Comparison of ENCODE assay signal across 8 cellular contexts in the genomic region with DNA sequence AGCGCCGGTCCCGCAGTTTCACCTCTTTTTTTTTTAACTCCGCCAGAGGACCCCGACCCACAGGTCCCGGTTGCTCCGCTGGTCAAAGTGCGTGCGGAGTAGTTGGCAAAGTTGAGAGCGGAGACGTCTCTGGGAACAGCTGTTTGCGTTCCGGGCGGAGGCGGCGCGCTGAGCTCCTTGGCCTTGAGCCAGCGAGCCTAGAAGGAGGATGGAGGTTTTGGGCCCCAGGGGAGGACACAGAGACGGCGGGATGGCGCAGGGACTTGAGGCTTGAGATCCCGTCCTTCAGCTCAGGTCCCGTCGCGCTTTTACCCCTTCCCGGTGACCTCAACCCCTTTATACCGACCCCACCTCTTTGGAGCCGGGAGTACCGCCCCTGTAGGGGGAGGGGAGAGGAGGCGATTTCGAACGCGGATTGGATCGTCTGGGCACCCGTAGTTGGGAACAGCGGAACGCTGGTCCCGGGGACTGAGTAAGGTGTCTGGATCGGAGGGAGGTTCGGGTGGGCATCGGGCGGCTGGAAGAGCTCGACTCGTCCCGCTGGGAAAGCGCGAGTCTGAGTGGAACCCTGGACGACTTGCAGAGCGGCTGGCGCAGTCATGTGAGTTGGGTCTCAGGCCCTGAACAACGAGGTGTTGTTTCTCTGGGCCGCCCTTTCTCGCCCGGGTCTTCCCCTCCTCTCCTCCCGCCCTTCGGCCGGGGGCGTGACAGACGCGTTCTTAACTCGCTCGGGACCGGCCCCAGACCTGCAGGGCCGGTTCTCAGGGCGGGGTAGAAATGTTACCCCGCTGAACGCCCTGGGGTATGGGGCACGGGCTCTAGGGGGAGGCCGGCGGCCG. TPM values are rescaled to one million over a fixed set of nuclear protein-coding genes. Genes with fewer than 3 reads are reported as not detected.
DNase-seq lines count a peak whose midpoint lies in the region; ATAC-seq and TF ChIP-seq lines count a peak whose summit lies in the region.

A gene with protein sequence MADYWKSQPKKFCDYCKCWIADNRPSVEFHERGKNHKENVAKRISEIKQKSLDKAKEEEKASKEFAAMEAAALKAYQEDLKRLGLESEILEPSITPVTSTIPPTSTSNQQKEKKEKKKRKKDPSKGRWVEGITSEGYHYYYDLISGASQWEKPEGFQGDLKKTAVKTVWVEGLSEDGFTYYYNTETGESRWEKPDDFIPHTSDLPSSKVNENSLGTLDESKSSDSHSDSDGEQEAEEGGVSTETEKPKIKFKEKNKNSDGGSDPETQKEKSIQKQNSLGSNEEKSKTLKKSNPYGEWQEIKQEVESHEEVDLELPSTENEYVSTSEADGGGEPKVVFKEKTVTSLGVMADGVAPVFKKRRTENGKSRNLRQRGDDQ (plus strand): TSS at position 435 of the 839 bp plus-strand sequence. CDS start 165 bp downstream, at position 600.

- H3K36me3 ChIP-seq in heart left ventricle (peaks cover 0 to 35% (median 20%) of the 10 kb centered on the region in 9 donors), transverse colon (peaks cover 0 to 4% (median 0%) of the 10 kb centered on the region in 4 donors)

- TF ChIP-seq POLR2A in heart left ventricle (IDR thresholded peaks at IDR 0.05): peak in 1 of 2 donors; percentile 58
- TF ChIP-seq POLR2A in transverse colon (IDR thresholded peaks at IDR 0.05): peak; percentile 88

- DNase-seq in NCI-H128 (lab: John Stamatoyannopoulos, UW; ENCODE audit: unreplicated experiment) (peak; percentile 89), SW 1271 (lab: John Stamatoyannopoulos, UW) (peak; percentile 87 to 95), heart left ventricle (peak; percentile 95 to 96 (median 96)), pons (ENCODE audit: low spot score) (peak; percentile 95), transverse colon (peak; percentile 95)
- DNase-seq in activated naive CD8-positive, alpha-beta T cell treated with anti-CD3 and anti-CD28 coated beads, Interleukin-2, amount 50 U/mL, for 24 hours: peak; percentile 91

- TF ChIP-seq EP300 in transverse colon (IDR thresholded peaks at IDR 0.05; ENCODE audit: low read depth): peak; percentile 49

- H3K9me3 ChIP-seq in heart left ventricle (no peaks in the 10 kb centered on the region), transverse colon (no peaks in the 10 kb centered on the region)

- ATAC-seq in HG02678 (IDR thresholded peaks at IDR 0.05; ENCODE audit: unreplicated experiment) (peak; percentile 71), heart left ventricle (peak; percentile 78 to 88 (median 84))
- ATAC-seq in activated naive CD8-positive, alpha-beta T cell treated with anti-CD3 and anti-CD28 coated beads, Interleukin-2, amount 50 U/mL, for 24 hours: peak; percentile 76

- peak within 1 kb of the TSS; percentile 99 for H3K4me3 Mint-ChIP-seq in activated naive CD8-positive, alpha-beta T cell treated with anti-CD3 and anti-CD28 coated beads, Interleukin-2, amount 50 U/mL, for 24 hours

- 0 to 1% (median 0%) methylated on average over 43 to 71 of the region's 71 CpGs for WGBS in heart left ventricle, 4 donors
- WGBS in transverse colon (ENCODE audit: low coverage in 1 of 2), 2 donors: 1% methylated on average over 70 of the region's 71 CpGs; no CpG with 5 or more reads in 1 of the 2 donors

- H3K4me1 Mint-ChIP-seq in activated naive CD8-positive, alpha-beta T cell treated with anti-CD3 and anti-CD28 coated beads, Interleukin-2, amount 50 U/mL, for 24 hours: peaks cover 74% of the 10 kb centered on the region

- peak; percentile 10 for TF ChIP-seq CTCF in GM12873 (IDR thresholded peaks at IDR 0.05; ENCODE audit: insufficient read depth, low read depth, low read length, missing control alignments)
- peak in 6 of 12 donors; percentile 10 to 45 (median 30) for TF ChIP-seq CTCF in heart left ventricle (IDR thresholded peaks at IDR 0.05)
- TF ChIP-seq CTCF in transverse colon (IDR thresholded peaks at IDR 0.05): peak in 2 of 5 experiments; percentile 13 to 35

- H3K4me1 ChIP-seq in heart left ventricle: peaks cover 6 to 71% (median 60%) of the 10 kb centered on the region in 12 donors
- H3K4me1 ChIP-seq in transverse colon: peaks cover 46 to 72% (median 65%) of the 10 kb centered on the region in 4 donors

- H3K4me3 ChIP-seq in heart left ventricle (peak within 1 kb of the TSS; percentile 54 to 90 (median 79)), transverse colon (peak within 1 kb of the TSS; percentile 62 to 91 (median 86))

- H3K27me3 ChIP-seq in heart left ventricle: no peaks in the 10 kb centered on the region
- no peaks in the 10 kb centered on the region for H3K27me3 ChIP-seq in transverse colon

- H3K27ac ChIP-seq in heart left ventricle (peak within 1 kb of the TSS; percentile 92 to 100 (median 98)), transverse colon (peak within 1 kb of the TSS; percentile 96 to 100 (median 99))

- H3K27me3 Mint-ChIP-seq in activated naive CD8-positive, alpha-beta T cell treated with anti-CD3 and anti-CD28 coated beads, Interleukin-2, amount 50 U/mL, for 24 hours: peaks cover 10% of the 10 kb centered on the region

- peak within 1 kb of the TSS; percentile 100 for H3K27ac Mint-ChIP-seq in activated naive CD8-positive, alpha-beta T cell treated with anti-CD3 and anti-CD28 coated beads, Interleukin-2, amount 50 U/mL, for 24 hours

- peaks cover 38% of the 10 kb centered on the region for H3K36me3 Mint-ChIP-seq in activated naive CD8-positive, alpha-beta T cell treated with anti-CD3 and anti-CD28 coated beads, Interleukin-2, amount 50 U/mL, for 24 hours (ENCODE audit: low read depth)

- intact Hi-C loops in heart left ventricle (cut with DNase I) (loop anchor here in 9 of 10 donors (2.0 to 10.0 kb wide), 15 partner anchors 71 to 984 kb away; partner anchors contain the start of genes MRPS31 (in 4 of the 9), SLC25A15 (in 3 of the 9), KBTBD6 (in 2 of the 9) and DGKH (in 1 of the 9)), transverse colon (cut with DNase I; ENCODE audit: low total_unique reads) (no loop called here)

- no peaks in the 10 kb centered on the region for H3K9me3 Mint-ChIP-seq in activated naive CD8-positive, alpha-beta T cell treated with anti-CD3 and anti-CD28 coated beads, Interleukin-2, amount 50 U/mL, for 24 hours

- in situ Hi-C loops in transverse colon (cut with MboI; ENCODE audit: low pct_ligation_motif_present in 1 of 4, low pct_unique_long_range_greater_than_20kb in 1 of 4, low sequenced_read_pairs in 3 of 4): loop anchor here in 1 of 4 donors (25.0 kb wide), 1 partner anchor 274 kb away; the partner anchor contains the start of gene SLC25A15

RNA-seq across cellular contexts. Expression of the gene that starts here (rescaled TPM):
- total RNA-seq in heart left ventricle (10 to 100 TPM; 12.4 to 24.6 (median 20.6) TPM), transverse colon (10 to 100 TPM in 1 of 4 donors, 1 to 10 TPM in 3; 3.4 to 10.3 (median 8.3) TPM)
- polyA plus RNA-seq in heart left ventricle: 10 to 100 TPM; 19.5 to 29.9 TPM

Comparison
In these comparisons a context has a peak if more than half of its experiments do, and no peak if none do; other contexts are left out.
1. Peak in every context shown above with its lines: DNase-seq, ATAC-seq, H3K4me3 ChIP-seq and H3K27ac ChIP-seq.